28 cellular contexts compared by ENCODE assay signal in the genomic region with DNA sequence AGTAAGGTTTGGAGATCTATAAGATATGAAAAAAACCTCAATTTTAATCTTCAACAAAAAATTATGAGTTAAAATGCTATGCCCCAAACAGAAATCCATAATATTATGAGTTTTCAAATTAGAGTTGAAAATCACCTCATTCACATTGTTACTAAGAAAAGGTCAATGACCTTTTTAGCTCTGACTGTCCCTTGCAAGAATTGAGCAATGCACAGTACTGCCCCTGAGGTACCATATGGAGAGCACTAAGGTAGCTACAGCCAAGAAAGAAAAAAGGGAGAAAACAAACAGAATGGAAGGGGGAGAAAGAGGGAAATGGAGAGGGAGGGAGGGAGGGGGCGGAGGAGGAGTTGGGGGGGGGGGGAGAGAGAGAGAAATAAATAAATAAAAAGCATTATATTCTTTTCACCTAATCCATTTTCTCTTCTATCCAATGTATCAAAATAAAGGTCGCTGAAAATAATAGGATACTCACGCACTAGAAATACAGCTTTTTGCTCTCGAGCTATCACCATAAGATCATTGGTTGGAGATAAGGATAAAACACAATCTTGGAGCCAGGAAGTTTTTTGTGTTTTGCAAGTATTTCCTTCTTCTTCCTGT. TPM values are rescaled to one million over a fixed set of nuclear protein-coding genes. Genes with fewer than 3 reads are reported as not detected.
A peak's percentile ranks its signal among the peaks of the same experiment; 100 is the strongest.
DNase-seq lines count a peak whose midpoint lies in the region; TF ChIP-seq lines count a peak whose summit lies in the region.
"Had no signal": no experiment of that assay in that cellular context is flagged by ENCODE, and none has a peak within 500 bp of the region (broad histone marks: within the 10 kb centered on the region; RNA-seq: fewer than 3 reads in every experiment).

No MANE protein-coding gene starts in this region.

- no peaks in the 10 kb centered on the region for H3K4me1 Mint-ChIP-seq in activated naive CD4-positive, alpha-beta T cell treated with anti-CD3 and anti-CD28 coated beads, Interleukin-2, amount 10 ng/mL, durations not matched to agents 7 days and 5 days
- H3K4me1 Mint-ChIP-seq: activated CD4-positive, alpha-beta T cell treated with anti-CD3 and anti-CD28 coated beads, Interleukin-2, amount 10 ng/mL, durations not matched to agents 7 days and 5 days had no signal

- no peak overlapping the region for H2BK15ac ChIP-seq in mesendoderm (replicated peaks; ENCODE audit: low read depth)

- WGBS in mesendoderm (ENCODE audit: extremely low coverage, insufficient coverage, low lambda C conversion rate), result no CpG with 5 or more reads among the region's 4 CpGs

- no peak overlapping the region for H3K4ac ChIP-seq in mesendoderm (ENCODE audit: low read depth, low read length)

- no peak overlapping the region for H3K27ac ChIP-seq in mesendoderm (ENCODE audit: low read depth, low read length)
- H3K27ac ChIP-seq: BLaER1, coronary artery, testis had no signal

- H3K4me1 ChIP-seq in mesendoderm (ENCODE audit: control insufficient read depth, low read depth, low read length), result no peaks in the 10 kb centered on the region
- H3K4me1 ChIP-seq: testis had no signal

- H3K4me3 ChIP-seq in fibroblast of mammary gland (ENCODE audit: control insufficient read depth, low read depth, low read length), result no peak overlapping the region
- H3K4me3 ChIP-seq in mesendoderm (ENCODE audit: low read length), result no peak overlapping the region
- H3K4me3 ChIP-seq: BLaER1, coronary artery, testis had no signal

- no peak overlapping the region for H3K56ac ChIP-seq in mesendoderm (ENCODE audit: low read length)

- peak; percentile 8 for DNase-seq in ELR (ENCODE audit: low read depth)
- peak; percentile 11 for DNase-seq in LHCN-M2 (ENCODE audit: low read depth)
- peak; percentile 36 for DNase-seq in fibroblast of mammary gland (ENCODE audit: low read depth)
- peak; percentile 19 for DNase-seq in mesendoderm
- no peak for DNase-seq in activated naive CD4-positive, alpha-beta T cell treated with anti-CD3 and anti-CD28 coated beads, Interleukin-2, amount 10 ng/mL, durations not matched to agents 7 days and 5 days
- DNase-seq in SKM-1 treated with dmso at 0.1 percent for 144 hours (lab: John Stamatoyannopoulos, UW; ENCODE audit: unreplicated experiment), result no peak
- no peak for DNase-seq in GM19238 (ENCODE audit: insufficient read length, low spot score)
- DNase-seq: activated B cell treated with CpG ODN at 0.5 μM for 24 hours; activated CD4-positive, alpha-beta T cell treated with anti-CD3 and anti-CD28 coated beads, Interleukin-2, amount 10 ng/mL, durations not matched to agents 7 days and 5 days; activated gamma-delta T cell; activated naive CD8-positive, alpha-beta T cell treated with anti-CD3 and anti-CD28 coated beads, Interleukin-2, amount 10 ng/mL, durations not matched to agents 7 days and 5 days; activated T-cell treated with anti-CD3 and anti-CD28 coated beads, Interleukin-2, amount 50 U/mL, for 1 hour; effector memory CD8-positive, alpha-beta T cell; erythroblast; HFFc6; kidney glomerular epithelial cell; MM.1S; NCI-H1417; NCI-H2029; NCI-H526; PC-3; right cardiac atrium; stimulated activated CD4-positive, alpha-beta T cell treated with anti-CD3 and anti-CD28 coated beads, Interleukin-1b, Interleukin-23, amount 100 ng/mL, for 48 hours; T-helper 1 cell; testis had no signal

- H4K8ac ChIP-seq in mesendoderm (ENCODE audit: low read depth, low read length), result no peak overlapping the region

- H3K36me3 Mint-ChIP-seq in activated naive CD4-positive, alpha-beta T cell treated with anti-CD3 and anti-CD28 coated beads, Interleukin-2, amount 10 ng/mL, durations not matched to agents 7 days and 5 days, result peaks cover 33% of the 10 kb centered on the region

- H3K4me2 ChIP-seq in mesendoderm (ENCODE audit: low read length), result no peak overlapping the region
- H3K4me2 ChIP-seq: BLaER1 had no signal

- no peak for TF ChIP-seq CTCF in fibroblast of mammary gland (conservative IDR thresholded peaks at IDR 0.05; ENCODE audit: control insufficient read depth, insufficient read depth, low read depth, low read length)

- no peak overlapping the region for H2BK5ac ChIP-seq in mesendoderm (ENCODE audit: low read length)

- no peaks in the 10 kb centered on the region for H3K27me3 Mint-ChIP-seq in activated naive CD4-positive, alpha-beta T cell treated with anti-CD3 and anti-CD28 coated beads, Interleukin-2, amount 10 ng/mL, durations not matched to agents 7 days and 5 days
- H3K27me3 Mint-ChIP-seq: activated B cell treated with CpG ODN at 0.5 μM for 24 hours; activated CD4-positive, alpha-beta T cell treated with anti-CD3 and anti-CD28 coated beads, Interleukin-2, amount 10 ng/mL, durations not matched to agents 7 days and 5 days; activated naive CD8-positive, alpha-beta T cell treated with anti-CD3 and anti-CD28 coated beads, Interleukin-2, amount 10 ng/mL, durations not matched to agents 7 days and 5 days; effector memory CD8-positive, alpha-beta T cell; stimulated activated naive CD8-positive, alpha-beta T cell treated with anti-CD3 and anti-CD28 coated beads, Interleukin-15, Interleukin-2, amounts not matched to agents 100 ng/mL and 50 ng/mL, for 24 hours had no signal

- H2AK5ac ChIP-seq in mesendoderm (ENCODE audit: low read length), result no peak overlapping the region

- no peak overlapping the region for H3K9ac ChIP-seq in mesendoderm (ENCODE audit: low read length)
- H3K9ac ChIP-seq: BLaER1 had no signal

- no peak overlapping the region for H3K23ac ChIP-seq in mesendoderm (ENCODE audit: low read length)

- no peak overlapping the region for H4K5ac ChIP-seq in mesendoderm (ENCODE audit: low read length)

- no peak overlapping the region for H2BK120ac ChIP-seq in mesendoderm (ENCODE audit: low read depth, low read length)

- CTCF ChIA-PET in activated naive CD4-positive, alpha-beta T cell treated with anti-CD3 and anti-CD28 coated beads, Interleukin-2, amount 10 ng/mL, durations not matched to agents 7 days and 5 days (lab: Charles Lee), result interaction anchor here (1.4 kb wide), 1 partner anchor 26 kb away, joined by 3 read pairs; no protein-coding TSS in a partner anchor

- no peak overlapping the region for H3K18ac ChIP-seq in mesendoderm (ENCODE audit: low read length)

- no peak overlapping the region for H3K4me3 Mint-ChIP-seq in activated naive CD4-positive, alpha-beta T cell treated with anti-CD3 and anti-CD28 coated beads, Interleukin-2, amount 10 ng/mL, durations not matched to agents 7 days and 5 days
- H3K4me3 Mint-ChIP-seq: activated B cell treated with CpG ODN at 0.5 μM for 24 hours; activated CD4-positive, alpha-beta T cell treated with anti-CD3 and anti-CD28 coated beads, Interleukin-2, amount 10 ng/mL, durations not matched to agents 7 days and 5 days; activated naive CD8-positive, alpha-beta T cell treated with anti-CD3 and anti-CD28 coated beads, Interleukin-2, amount 10 ng/mL, durations not matched to agents 7 days and 5 days; effector memory CD8-positive, alpha-beta T cell; HFFc6; stimulated activated naive CD8-positive, alpha-beta T cell treated with anti-CD3 and anti-CD28 coated beads, Interleukin-15, Interleukin-2, amounts not matched to agents 100 ng/mL and 50 ng/mL, for 24 hours had no signal

- no peaks in the 10 kb centered on the region for H3K36me3 ChIP-seq in mesendoderm (ENCODE audit: control insufficient read depth, insufficient read depth, low read length)

- no peaks in the 10 kb centered on the region for H3K9me3 Mint-ChIP-seq in activated naive CD4-positive, alpha-beta T cell treated with anti-CD3 and anti-CD28 coated beads, Interleukin-2, amount 10 ng/mL, durations not matched to agents 7 days and 5 days
- H3K9me3 Mint-ChIP-seq: activated B cell treated with CpG ODN at 0.5 μM for 24 hours; activated CD4-positive, alpha-beta T cell treated with anti-CD3 and anti-CD28 coated beads, Interleukin-2, amount 10 ng/mL, durations not matched to agents 7 days and 5 days; activated naive CD8-positive, alpha-beta T cell treated with anti-CD3 and anti-CD28 coated beads, Interleukin-2, amount 10 ng/mL, durations not matched to agents 7 days and 5 days; effector memory CD8-positive, alpha-beta T cell; HFFc6; stimulated activated naive CD8-positive, alpha-beta T cell treated with anti-CD3 and anti-CD28 coated beads, Interleukin-15, Interleukin-2, amounts not matched to agents 100 ng/mL and 50 ng/mL, for 24 hours had no signal

- H3K79me2 ChIP-seq in mesendoderm (ENCODE audit: control insufficient read depth, insufficient read depth, low read length), result peaks cover 4% of the 10 kb centered on the region

- H3K79me1 ChIP-seq in mesendoderm (ENCODE audit: low read length), result no peaks in the 10 kb centered on the region

- no peaks in the 10 kb centered on the region for H3K27me3 ChIP-seq in mesendoderm (ENCODE audit: insufficient read depth, low read length, poor library complexity)
- H3K27me3 ChIP-seq: BLaER1, testis had no signal

- H3K27ac Mint-ChIP-seq in activated naive CD4-positive, alpha-beta T cell treated with anti-CD3 and anti-CD28 coated beads, Interleukin-2, amount 10 ng/mL, durations not matched to agents 7 days and 5 days, result no peak overlapping the region
- H3K27ac Mint-ChIP-seq: activated B cell treated with CpG ODN at 0.5 μM for 24 hours; activated CD4-positive, alpha-beta T cell treated with anti-CD3 and anti-CD28 coated beads, Interleukin-2, amount 10 ng/mL, durations not matched to agents 7 days and 5 days; activated naive CD8-positive, alpha-beta T cell treated with anti-CD3 and anti-CD28 coated beads, Interleukin-2, amount 10 ng/mL, durations not matched to agents 7 days and 5 days; effector memory CD8-positive, alpha-beta T cell; HFFc6; stimulated activated naive CD8-positive, alpha-beta T cell treated with anti-CD3 and anti-CD28 coated beads, Interleukin-15, Interleukin-2, amounts not matched to agents 100 ng/mL and 50 ng/mL, for 24 hours had no signal

RNA-seq across cellular contexts. Expression of a gene that starts 58.8 kb away (rescaled TPM):
- 20.9 and 21.6 TPM in 2 replicates for total RNA-seq in LHCN-M2 (2014; rRNA removed)
- polyA plus RNA-seq in LHCN-M2 (2012), result 7.3 TPM
- 19.2 TPM for polyA plus RNA-seq in mesendoderm (2013, experiment 1 of 2)
- polyA plus RNA-seq in mesendoderm (2013, experiment 2 of 2), result 18.4 TPM

Comparison
In these comparisons a context has a peak if more than half of its experiments do, and no peak if none do; other contexts are left out.
1. DNase-seq: peak in ELR (single experiment), LHCN-M2 (single experiment), fibroblast of mammary gland (single experiment) and mesendoderm (single experiment); none in activated naive CD4-positive, alpha-beta T cell treated with anti-CD3 and anti-CD28 coated beads, Interleukin-2, amount 10 ng/mL, durations not matched to agents 7 days and 5 days (single experiment), SKM-1 treated with dmso at 0.1 percent for 144 hours (single experiment) and GM19238 (single experiment).